Comparison of ENCODE assay signal across 9 cellular contexts in genomic region chr11:103681855-103682254, GRCh38.
DNase-seq lines count a peak whose midpoint lies in the region; ATAC-seq, FAIRE-seq and TF ChIP-seq lines count a peak whose summit lies in the region.
"Had no signal": no experiment of that assay in that cellular context is flagged by ENCODE, and none has a peak within 500 bp of the region (broad histone marks: within the 10 kb centered on the region; RNA-seq: fewer than 3 reads in every experiment).

No MANE protein-coding gene starts in this region.

- peak; percentile 22 for ATAC-seq in GM18517 (IDR thresholded peaks at IDR 0.05; ENCODE audit: unreplicated experiment)
- ATAC-seq in GM21423 (IDR thresholded peaks at IDR 0.05; ENCODE audit: unreplicated experiment), result peak; percentile 8
- ATAC-seq in HG03280 (IDR thresholded peaks at IDR 0.05; ENCODE audit: unreplicated experiment), result peak; percentile 10

- H4K20me1 ChIP-seq in H1 (replicated peaks in 1 of 2; ENCODE audit: control insufficient read depth in 1 of 2, insufficient read depth in 2 of 2, low read length in 2 of 2), result no peaks in the 10 kb centered on the region

- H3K36me3 Mint-ChIP-seq in immature natural killer cell, result no peaks in the 10 kb centered on the region

- H3K79me1 ChIP-seq in H1 (ENCODE audit: low read depth, low read length), result no peaks in the 10 kb centered on the region

- H2BK5ac ChIP-seq in H1 (ENCODE audit: low read depth, low read length), result no peak overlapping the region

- no peak for FAIRE-seq in H1 (lab: Jason Lieb, UNC)

- no peak overlapping the region for H4K5ac ChIP-seq in H1 (ENCODE audit: insufficient read length, low read depth, low read length)

- H3K4me1 Mint-ChIP-seq in immature natural killer cell, result peaks cover 8 to 11% of the 10 kb centered on the region in 2 donors

- peak overlapping the region in 1 of 2 experiments; percentile 24; a peak in 1 of 4 replicates for H3K4me2 ChIP-seq in H1 (ENCODE audit: insufficient read depth in 1 of 2, low read depth in 2 of 2, low read length in 2 of 2)

- no peak overlapping the region for H2AK5ac ChIP-seq in H1 (ENCODE audit: low read depth, low read length)

- no peaks in the 10 kb centered on the region for H3K9me3 ChIP-seq in H1 (ENCODE audit: insufficient read depth in 2 of 2, low read depth in 1 of 2, low read length in 1 of 2)

- H3K27ac Mint-ChIP-seq in immature natural killer cell, result no peak overlapping the region

- no peak for TF ChIP-seq RAD21 in H1 (IDR thresholded peaks at IDR 0.05 in 1 of 2, conservative IDR thresholded peaks at IDR 0.05 in 1 of 2; ENCODE audit: low read depth in 2 of 2, low read length in 2 of 2)

- peaks cover 3 to 6% (median 3%) of the 10 kb centered on the region in 4 experiments; a peak in 4 of 7 replicates for H3K4me1 ChIP-seq in H1 (replicated peaks in 1 of 4; ENCODE audit: control insufficient read depth in 3 of 4, insufficient read depth in 4 of 4, low read length in 3 of 4)
- H3K4me1 ChIP-seq: Caco-2 had no signal

- H2BK12ac ChIP-seq in H1 (ENCODE audit: low read depth, low read length), result peak overlapping the region; percentile 41; the same call in 1 of the 2 replicates

- H3K4me3 ChIP-seq in H1 (ENCODE audit: extremely low read depth in 1 of 4, insufficient read depth in 2 of 4, low read depth in 3 of 4, low read length in 4 of 4), result no peak overlapping the region

- H3K14ac ChIP-seq in H1 (ENCODE audit: insufficient read length), result no peak overlapping the region

- H2BK120ac ChIP-seq in H1 (replicated peaks; ENCODE audit: low read depth, low read length), result no peak overlapping the region

- H3K27me3 ChIP-seq in H1 (replicated peaks in 1 of 4; ENCODE audit: control insufficient read depth in 3 of 4, extremely low read depth in 1 of 4, insufficient read depth in 3 of 4, low read length in 3 of 4), result no peaks in the 10 kb centered on the region

- H2BK15ac ChIP-seq in H1 (ENCODE audit: low read length), result no peak overlapping the region

- H3K27ac ChIP-seq in H1 (ENCODE audit: low read depth, low read length), result no peak overlapping the region

- no peak overlapping the region for H4K91ac ChIP-seq in H1 (replicated peaks; ENCODE audit: insufficient read length, low read length)

- TF ChIP-seq CTCF in H1 (IDR thresholded peaks at IDR 0.05; ENCODE audit: control extremely low read depth in 1 of 3, insufficient read depth in 1 of 3, low read depth in 1 of 3, low read length in 3 of 3), result no peak

- H4K8ac ChIP-seq in H1 (ENCODE audit: extremely low read depth, insufficient read depth, low read length), result no peak overlapping the region

- POLR2A ChIA-PET in H1 (lab: Charles Lee; ENCODE audit: partially characterized antibody), result interaction anchor here (3.0 kb wide), 1 partner anchor 57 kb away, joined by 7 read pairs; no protein-coding TSS in a partner anchor
- POLR2A ChIA-PET in HEK293T (lab: Yijun Ruan, JAX), result no interaction called here

- TF ChIP-seq POLR2A in H1 (IDR thresholded peaks at IDR 0.05; ENCODE audit: control extremely low read depth in 1 of 2, low read depth in 2 of 2, low read length in 2 of 2), result no peak

- H3K9me3 Mint-ChIP-seq in immature natural killer cell, result no peaks in the 10 kb centered on the region

- H3K27me3 Mint-ChIP-seq in immature natural killer cell (ENCODE audit: low read depth in 3 of 3), result peaks cover 0 to 4% (median 4%) of the 10 kb centered on the region in 3 donors

- H3K4me3 Mint-ChIP-seq in immature natural killer cell, result peak overlapping the region in 1 of 5 donors; percentile 43

- no peak overlapping the region for H3K18ac ChIP-seq in H1 (ENCODE audit: extremely low read depth, low read length)

- H3K36me3 ChIP-seq in H1 (ENCODE audit: control insufficient read depth in 2 of 4, insufficient read depth in 4 of 4, low read length in 3 of 4), result no peaks in the 10 kb centered on the region

- H3K4ac ChIP-seq in H1 (replicated peaks; ENCODE audit: insufficient read length, low read depth, low read length), result no peak overlapping the region

- CTCF ChIA-PET in H1 (lab: Charles Lee; ENCODE audit: partially characterized antibody), result interaction anchor here (0.7 to 4.7 kb wide), 46 partner anchors 8 to 613 kb away, joined by 3 to 32 read pairs (median 4); partner anchors contain the start of gene PDGFD
- CTCF ChIA-PET in HEK293T (lab: Yijun Ruan, JAX), result interaction anchor here (0.8 to 1.7 kb wide), 6 partner anchors 145 to 653 kb away, joined by 3 to 7 read pairs (median 4); no protein-coding TSS in a partner anchor

- H3K79me2 ChIP-seq in H1 (ENCODE audit: control insufficient read depth in 1 of 2, insufficient read depth in 2 of 2, low read length in 2 of 2), result no peaks in the 10 kb centered on the region

- H2AFZ ChIP-seq in H1 (ENCODE audit: low read length), result peak overlapping the region; percentile 53

- no peak for DNase-seq in H1 (ENCODE audit: low read depth in 1 of 2, low spot score in 2 of 2)
- no peak for DNase-seq in EL
- no peak for DNase-seq in NCI-H774 (lab: John Stamatoyannopoulos, UW)
- no peak for DNase-seq in HEK293T (ENCODE audit: extremely low spot score)
- no peak for DNase-seq in immature natural killer cell

- no peaks in the 10 kb centered on the region for H3K23me2 ChIP-seq in H1 (ENCODE audit: low read depth, low read length)

- 61% methylated on average over 7 of the region's 7 CpGs; no CpG with 5 or more reads in 1 of the 2 experiments for WGBS in H1 (ENCODE audit: extremely low coverage in 1 of 2, insufficient coverage in 1 of 2, insufficient read length in 1 of 2, insufficient replicate concordance in 2 of 2, low coverage in 1 of 2, low lambda C conversion rate in 2 of 2, missing lambda C conversion rate in 1 of 2), 2 experiments

- H3K56ac ChIP-seq in H1 (replicated peaks; ENCODE audit: insufficient read length, low read depth, low read length), result no peak overlapping the region

- no peak overlapping the region for H3K9ac ChIP-seq in H1 (replicated peaks in 1 of 4; ENCODE audit: extremely low read depth in 1 of 4, low read depth in 3 of 4, low read length in 3 of 4)

- no peak overlapping the region for H2BK20ac ChIP-seq in H1 (ENCODE audit: low read length)

- no peak overlapping the region for H3K23ac ChIP-seq in H1 (ENCODE audit: insufficient read length)

- TF ChIP-seq EP300 in H1 (IDR thresholded peaks at IDR 0.05; ENCODE audit: borderline replicate concordance in 1 of 2, low read depth in 2 of 2, low read length in 2 of 2), result no peak

TF ChIP-seq in H1, 55 proteins besides CTCF, POLR2A, EP300 and RAD21:
- TF ChIP-seq BCL11A (IDR thresholded peaks at IDR 0.05; ENCODE audit: low read depth in 2 of 2, low read length in 2 of 2), result no peak
- TF ChIP-seq TAF7 (optimal IDR thresholded peaks at IDR 0.05; ENCODE audit: borderline replicate concordance, low read depth, low read length), result no peak
- TF ChIP-seq USF2 (IDR thresholded peaks at IDR 0.05; ENCODE audit: low read length), result no peak
- TF ChIP-seq CBX8 (IDR thresholded peaks at IDR 0.05; ENCODE audit: borderline replicate concordance, low read depth, low read length), result no peak

TF ChIP-seq in HEK293T, 16 proteins besides CTCF, POLR2A, EP300 and RAD21:
- TF ChIP-seq FOXA1 (IDR thresholded peaks at IDR 0.05), result no peak
- no peak for TF ChIP-seq L3MBTL2 (conservative IDR thresholded peaks at IDR 0.05)
- no peak for TF ChIP-seq FOXM1 (IDR thresholded peaks at IDR 0.05; ENCODE audit: borderline replicate concordance)
- TF ChIP-seq SP1 (IDR thresholded peaks at IDR 0.05), result no peak
- no peak for TF ChIP-seq FOXK2 (IDR thresholded peaks at IDR 0.05)
- TF ChIP-seq NFRKB (IDR thresholded peaks at IDR 0.05), result no peak
- TF ChIP-seq ELF4 (IDR thresholded peaks at IDR 0.05), result no peak
- TF ChIP-seq ZNF384 (IDR thresholded peaks at IDR 0.05), result no peak
- TF ChIP-seq LEF1 (IDR thresholded peaks at IDR 0.05; ENCODE audit: borderline replicate concordance), result no peak
- TF ChIP-seq ARNT (IDR thresholded peaks at IDR 0.05), result no peak
- no peak for TF ChIP-seq CTBP1 (IDR thresholded peaks at IDR 0.05; ENCODE audit: borderline replicate concordance)
- TF ChIP-seq HDGF (IDR thresholded peaks at IDR 0.05; ENCODE audit: borderline replicate concordance), result no peak
- TF ChIP-seq SUZ12 (IDR thresholded peaks at IDR 0.05), result no peak
- no peak for TF ChIP-seq TARDBP (IDR thresholded peaks at IDR 0.05)
- no peak for TF ChIP-seq PKNOX1 (IDR thresholded peaks at IDR 0.05)
- no peak for TF ChIP-seq BHLHE40 (IDR thresholded peaks at IDR 0.05; ENCODE audit: borderline replicate concordance)
TF ChIP-seq in HEK293T: peak in this region for 0.
